11 cellular contexts compared by ENCODE assay signal in the genomic region with DNA sequence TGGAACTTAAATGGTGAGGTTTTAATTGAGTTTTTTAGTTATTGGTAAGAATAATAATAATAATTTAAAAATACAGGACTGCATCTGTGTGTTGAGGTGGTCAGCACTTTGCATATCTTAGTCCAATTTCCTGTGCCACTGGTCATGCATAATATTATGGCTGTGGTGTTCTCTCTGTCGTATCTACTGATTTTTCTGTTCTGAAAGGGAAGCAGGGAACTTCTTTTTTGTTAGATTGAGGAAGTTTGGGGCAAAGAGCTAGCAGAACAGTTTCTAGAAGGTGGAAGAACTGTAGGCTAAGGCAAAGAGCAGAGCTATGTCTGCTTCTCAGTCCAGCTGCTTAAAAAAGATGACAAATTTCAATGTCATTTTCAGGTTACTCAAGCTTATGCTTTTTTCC.
DNase-seq lines count a peak whose midpoint lies in the region; ATAC-seq and TF ChIP-seq lines count a peak whose summit lies in the region.
"Had no signal": no experiment of that assay in that cellular context is flagged by ENCODE, and none has a peak within 500 bp of the region (broad histone marks: within the 10 kb centered on the region; RNA-seq: fewer than 3 reads in every experiment).

No MANE protein-coding gene starts in this region.

- H3K4me3 Mint-ChIP-seq in stimulated activated naive CD8-positive, alpha-beta T cell treated with anti-CD3 and anti-CD28 coated beads, Interleukin-15, Interleukin-2, amounts not matched to agents 100 ng/mL and 50 ng/mL, for 24 hours = peak overlapping the region; percentile 11
- H3K4me3 Mint-ChIP-seq in brain = no peak overlapping the region

- no peak overlapping the region for H3K9ac ChIP-seq in Karpas-422 (ENCODE audit: low read length)

- peaks cover 81% of the 10 kb centered on the region for H3K36me3 Mint-ChIP-seq in stimulated activated naive CD8-positive, alpha-beta T cell treated with anti-CD3 and anti-CD28 coated beads, Interleukin-15, Interleukin-2, amounts not matched to agents 100 ng/mL and 50 ng/mL, for 24 hours (ENCODE audit: low read depth)
- H3K36me3 Mint-ChIP-seq in brain = peaks cover 57% of the 10 kb centered on the region

- no peak overlapping the region for H3K27ac Mint-ChIP-seq in stimulated activated naive CD8-positive, alpha-beta T cell treated with anti-CD3 and anti-CD28 coated beads, Interleukin-15, Interleukin-2, amounts not matched to agents 100 ng/mL and 50 ng/mL, for 24 hours
- peak overlapping the region in 3 of 5 experiments; percentile 31 to 63 (median 45) for H3K27ac Mint-ChIP-seq in brain

- peaks cover 76% of the 10 kb centered on the region for H3K4me1 Mint-ChIP-seq in stimulated activated naive CD8-positive, alpha-beta T cell treated with anti-CD3 and anti-CD28 coated beads, Interleukin-15, Interleukin-2, amounts not matched to agents 100 ng/mL and 50 ng/mL, for 24 hours (ENCODE audit: low read depth)
- H3K4me1 Mint-ChIP-seq in brain = peaks cover 73% of the 10 kb centered on the region

- no peak for TF ChIP-seq CTCF in brain (conservative IDR thresholded peaks at IDR 0.05)

- H2AFZ ChIP-seq in Karpas-422 (ENCODE audit: low read length) = no peak overlapping the region

- H3K9me3 Mint-ChIP-seq in stimulated activated naive CD8-positive, alpha-beta T cell treated with anti-CD3 and anti-CD28 coated beads, Interleukin-15, Interleukin-2, amounts not matched to agents 100 ng/mL and 50 ng/mL, for 24 hours = no peaks in the 10 kb centered on the region
- no peaks in the 10 kb centered on the region for H3K9me3 Mint-ChIP-seq in brain

- peaks cover 31% of the 10 kb centered on the region for H4K20me1 ChIP-seq in Karpas-422 (ENCODE audit: insufficient read depth, low read depth, low read length)

- H3K27me3 Mint-ChIP-seq in stimulated activated naive CD8-positive, alpha-beta T cell treated with anti-CD3 and anti-CD28 coated beads, Interleukin-15, Interleukin-2, amounts not matched to agents 100 ng/mL and 50 ng/mL, for 24 hours = no peaks in the 10 kb centered on the region
- H3K27me3 Mint-ChIP-seq in brain = no peaks in the 10 kb centered on the region

- DNase-seq in stimulated activated naive CD8-positive, alpha-beta T cell treated with anti-CD3 and anti-CD28 coated beads, Interleukin-15, Interleukin-2, amounts not matched to agents 100 U/mL and 50 U/mL, for 24 hours = no peak
- DNase-seq in Karpas-422 = no peak
- no peak for DNase-seq in NCI-H526 (lab: John Stamatoyannopoulos, UW)
- DNase-seq in aorta = no peak
- DNase-seq in AG08396 (ENCODE audit: low spot score) = no peak
- DNase-seq: activated effector memory CD4-positive, alpha-beta T cell treated with Interleukin-2 at 50 U/mL for 16 hours; NCI-H748 treated with DMSO at 0.1 percent for 48 hours; psoas muscle had no signal

- H3K9me3 ChIP-seq in Karpas-422 (ENCODE audit: low read length) (no peaks in the 10 kb centered on the region), aorta (ENCODE audit: control insufficient read depth, low read length) (no peaks in the 10 kb centered on the region)
- H3K9me3 ChIP-seq: psoas muscle had no signal

- H3K4me3 ChIP-seq in Karpas-422 (ENCODE audit: low read length) = no peak overlapping the region
- H3K4me3 ChIP-seq in aorta (ENCODE audit: low read length in 2 of 2) = no peak overlapping the region
- H3K4me3 ChIP-seq: psoas muscle had no signal

- peaks cover 51% of the 10 kb centered on the region for H3K36me3 ChIP-seq in Karpas-422 (ENCODE audit: insufficient read depth, low read length)
- H3K36me3 ChIP-seq in aorta (ENCODE audit: control insufficient read depth in 1 of 2, insufficient read depth in 2 of 2, low read length in 1 of 2) = peaks cover 0 to 5% of the 10 kb centered on the region in 2 donors

- peak overlapping the region; percentile 50; the same call in 1 of the 2 replicates for H3K27ac ChIP-seq in Karpas-422 (ENCODE audit: low read length)
- H3K27ac ChIP-seq in aorta (ENCODE audit: low read depth in 1 of 2, low read length in 2 of 2) = no peak overlapping the region
- H3K27ac ChIP-seq: psoas muscle had no signal

- no peak for ATAC-seq in stimulated activated naive CD8-positive, alpha-beta T cell treated with anti-CD3 and anti-CD28 coated beads, Interleukin-15, Interleukin-2, amounts not matched to agents 100 U/mL and 50 U/mL, for 24 hours
- ATAC-seq in aorta (ENCODE audit: low FRiP score) = no peak
- ATAC-seq in HG02763 (IDR thresholded peaks at IDR 0.05; ENCODE audit: unreplicated experiment) = no peak
- ATAC-seq: psoas muscle had no signal

- H3K9me2 ChIP-seq in Karpas-422 (replicated peaks; ENCODE audit: insufficient read depth, low read length) = no peaks in the 10 kb centered on the region

- no peaks in the 10 kb centered on the region for H3K27me3 ChIP-seq in Karpas-422 (ENCODE audit: low read length)
- no peaks in the 10 kb centered on the region for H3K27me3 ChIP-seq in aorta (ENCODE audit: control insufficient read depth in 1 of 2, insufficient read depth in 2 of 2, low read length in 1 of 2)

- 68 to 69% methylated on average over 1 of the region's 1 CpG for WGBS in aorta, 2 donors

- H3K79me2 ChIP-seq in Karpas-422 (ENCODE audit: low read length) = peaks cover 96% of the 10 kb centered on the region

- no peak overlapping the region for H3K4me2 ChIP-seq in Karpas-422 (ENCODE audit: low read depth, low read length, poor library complexity, severe bottlenecking)

- intact Hi-C loops in aorta (cut with DNase I) = no loop called here

- H3K4me1 ChIP-seq in Karpas-422 (ENCODE audit: low read length) (peaks cover 25% of the 10 kb centered on the region), aorta (ENCODE audit: control insufficient read depth in 1 of 2, insufficient read depth in 2 of 2, low read length in 2 of 2) (peaks cover 0 to 9% of the 10 kb centered on the region in 2 donors)
